ENCODE assay signal across 1 cellular context in the genomic region with DNA sequence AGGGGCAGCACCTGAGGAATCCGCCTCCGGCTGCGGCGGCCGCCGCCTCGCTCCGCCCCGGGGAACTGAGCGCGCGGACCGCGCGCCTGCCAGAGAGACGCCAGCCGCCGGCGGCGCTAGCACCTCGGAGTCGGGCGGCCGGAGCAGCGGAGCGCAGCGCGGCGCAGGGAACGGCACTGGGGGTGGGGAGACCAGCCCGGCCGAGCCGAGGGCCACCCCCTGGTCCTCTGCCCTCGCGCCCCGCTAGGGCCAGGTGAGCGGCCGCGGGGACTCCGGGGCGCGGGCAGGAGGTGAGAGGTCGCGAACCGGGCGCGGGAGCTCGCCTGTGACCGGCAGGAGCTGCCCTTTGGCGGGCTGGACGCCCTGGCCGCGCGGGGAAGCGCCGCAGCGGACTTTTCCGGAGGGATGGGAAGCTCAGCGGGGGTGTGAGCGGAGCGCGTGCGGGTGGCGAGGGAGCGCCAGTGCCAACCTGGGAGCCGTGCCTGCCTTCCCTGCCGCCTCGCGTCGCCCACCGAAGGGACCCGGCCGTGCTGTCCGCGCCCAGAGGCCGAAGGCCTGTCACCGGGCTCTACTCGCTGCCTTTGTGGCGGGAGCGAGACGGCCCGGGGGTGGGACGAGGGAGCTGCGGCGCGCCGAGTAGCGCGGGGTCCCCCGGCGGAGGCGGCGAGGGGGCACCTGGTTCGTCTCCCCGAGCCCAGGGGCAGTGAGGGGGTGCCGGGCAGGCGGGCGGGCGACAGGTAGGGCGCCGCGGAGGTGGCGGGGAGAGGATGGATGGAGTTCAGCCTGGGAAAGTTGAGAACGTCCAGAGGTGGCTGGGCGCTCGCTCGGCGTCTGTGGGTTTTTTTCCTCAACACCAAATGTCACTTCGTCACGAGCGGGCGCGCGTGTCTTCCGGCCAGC.
TF ChIP-seq lines count a peak whose summit lies in the region.

A gene (plus strand): TSS at position 92 of the 900 bp plus-strand sequence. CDS start 141,287 bp downstream, outside the sequence.

TF ChIP-seq in HepG2, 621 proteins besides CTCF, POLR2A, EP300 and RAD21 (continued from another document):
- TF ChIP-seq, protein P1, sequence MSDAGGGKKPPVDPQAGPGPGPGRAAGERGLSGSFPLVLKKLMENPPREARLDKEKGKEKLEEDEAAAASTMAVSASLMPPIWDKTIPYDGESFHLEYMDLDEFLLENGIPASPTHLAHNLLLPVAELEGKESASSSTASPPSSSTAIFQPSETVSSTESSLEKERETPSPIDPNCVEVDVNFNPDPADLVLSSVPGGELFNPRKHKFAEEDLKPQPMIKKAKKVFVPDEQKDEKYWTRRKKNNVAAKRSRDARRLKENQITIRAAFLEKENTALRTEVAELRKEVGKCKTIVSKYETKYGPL (CRISPR knock-in tag; IDR thresholded peaks at IDR 0.05), result no peak
- TF ChIP-seq ZNF891 (CRISPR knock-in tag; IDR thresholded peaks at IDR 0.05), result peak; percentile 60; the same call in 1 of the 2 replicates
- TF ChIP-seq, protein P2, sequence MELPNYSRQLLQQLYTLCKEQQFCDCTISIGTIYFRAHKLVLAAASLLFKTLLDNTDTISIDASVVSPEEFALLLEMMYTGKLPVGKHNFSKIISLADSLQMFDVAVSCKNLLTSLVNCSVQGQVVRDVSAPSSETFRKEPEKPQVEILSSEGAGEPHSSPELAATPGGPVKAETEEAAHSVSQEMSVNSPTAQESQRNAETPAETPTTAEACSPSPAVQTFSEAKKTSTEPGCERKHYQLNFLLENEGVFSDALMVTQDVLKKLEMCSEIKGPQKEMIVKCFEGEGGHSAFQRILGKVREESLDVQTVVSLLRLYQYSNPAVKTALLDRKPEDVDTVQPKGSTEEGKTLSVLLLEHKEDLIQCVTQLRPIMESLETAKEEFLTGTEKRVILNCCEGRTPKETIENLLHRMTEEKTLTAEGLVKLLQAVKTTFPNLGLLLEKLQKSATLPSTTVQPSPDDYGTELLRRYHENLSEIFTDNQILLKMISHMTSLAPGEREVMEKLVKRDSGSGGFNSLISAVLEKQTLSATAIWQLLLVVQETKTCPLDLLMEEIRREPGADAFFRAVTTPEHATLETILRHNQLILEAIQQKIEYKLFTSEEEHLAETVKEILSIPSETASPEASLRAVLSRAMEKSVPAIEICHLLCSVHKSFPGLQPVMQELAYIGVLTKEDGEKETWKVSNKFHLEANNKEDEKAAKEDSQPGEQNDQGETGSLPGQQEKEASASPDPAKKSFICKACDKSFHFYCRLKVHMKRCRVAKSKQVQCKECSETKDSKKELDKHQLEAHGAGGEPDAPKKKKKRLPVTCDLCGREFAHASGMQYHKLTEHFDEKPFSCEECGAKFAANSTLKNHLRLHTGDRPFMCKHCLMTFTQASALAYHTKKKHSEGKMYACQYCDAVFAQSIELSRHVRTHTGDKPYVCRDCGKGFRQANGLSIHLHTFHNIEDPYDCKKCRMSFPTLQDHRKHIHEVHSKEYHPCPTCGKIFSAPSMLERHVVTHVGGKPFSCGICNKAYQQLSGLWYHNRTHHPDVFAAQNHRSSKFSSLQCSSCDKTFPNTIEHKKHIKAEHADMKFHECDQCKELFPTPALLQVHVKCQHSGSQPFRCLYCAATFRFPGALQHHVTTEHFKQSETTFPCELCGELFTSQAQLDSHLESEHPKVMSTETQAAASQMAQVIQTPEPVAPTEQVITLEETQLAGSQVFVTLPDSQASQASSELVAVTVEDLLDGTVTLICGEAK (IDR thresholded peaks at IDR 0.05), result no peak
- TF ChIP-seq, protein P2 (CRISPR knock-in tag; IDR thresholded peaks at IDR 0.05), result 0 out of 2 replicates have a peak, but pooled peaks have one; percentile 42
- peak; percentile 73 for TF ChIP-seq RNF2 (conservative IDR thresholded peaks at IDR 0.05; ENCODE audit: low read depth)
- TF ChIP-seq ZNF629 (CRISPR knock-in tag; conservative IDR thresholded peaks at IDR 0.05), result no peak
- TF ChIP-seq, protein P3, sequence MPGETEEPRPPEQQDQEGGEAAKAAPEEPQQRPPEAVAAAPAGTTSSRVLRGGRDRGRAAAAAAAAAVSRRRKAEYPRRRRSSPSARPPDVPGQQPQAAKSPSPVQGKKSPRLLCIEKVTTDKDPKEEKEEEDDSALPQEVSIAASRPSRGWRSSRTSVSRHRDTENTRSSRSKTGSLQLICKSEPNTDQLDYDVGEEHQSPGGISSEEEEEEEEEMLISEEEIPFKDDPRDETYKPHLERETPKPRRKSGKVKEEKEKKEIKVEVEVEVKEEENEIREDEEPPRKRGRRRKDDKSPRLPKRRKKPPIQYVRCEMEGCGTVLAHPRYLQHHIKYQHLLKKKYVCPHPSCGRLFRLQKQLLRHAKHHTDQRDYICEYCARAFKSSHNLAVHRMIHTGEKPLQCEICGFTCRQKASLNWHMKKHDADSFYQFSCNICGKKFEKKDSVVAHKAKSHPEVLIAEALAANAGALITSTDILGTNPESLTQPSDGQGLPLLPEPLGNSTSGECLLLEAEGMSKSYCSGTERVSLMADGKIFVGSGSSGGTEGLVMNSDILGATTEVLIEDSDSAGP (CRISPR knock-in tag; IDR thresholded peaks at IDR 0.05; ENCODE audit: borderline replicate concordance), result peak; percentile 41; the same call in 1 of the 2 replicates
- TF ChIP-seq ZNF17 (CRISPR knock-in tag; IDR thresholded peaks at IDR 0.05), result no peak
- TF ChIP-seq KDM5B (CRISPR knock-in tag; IDR thresholded peaks at IDR 0.05; ENCODE audit: borderline replicate concordance), result peak; percentile 73; the same call in 1 of the 2 replicates
- TF ChIP-seq, protein P4, sequence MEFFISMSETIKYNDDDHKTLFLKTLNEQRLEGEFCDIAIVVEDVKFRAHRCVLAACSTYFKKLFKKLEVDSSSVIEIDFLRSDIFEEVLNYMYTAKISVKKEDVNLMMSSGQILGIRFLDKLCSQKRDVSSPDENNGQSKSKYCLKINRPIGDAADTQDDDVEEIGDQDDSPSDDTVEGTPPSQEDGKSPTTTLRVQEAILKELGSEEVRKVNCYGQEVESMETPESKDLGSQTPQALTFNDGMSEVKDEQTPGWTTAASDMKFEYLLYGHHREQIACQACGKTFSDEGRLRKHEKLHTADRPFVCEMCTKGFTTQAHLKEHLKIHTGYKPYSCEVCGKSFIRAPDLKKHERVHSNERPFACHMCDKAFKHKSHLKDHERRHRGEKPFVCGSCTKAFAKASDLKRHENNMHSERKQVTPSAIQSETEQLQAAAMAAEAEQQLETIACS (CRISPR knock-in tag; IDR thresholded peaks at IDR 0.05), result no peak
